Comparison of ENCODE assay signal across 9 cellular contexts in the genomic region with DNA sequence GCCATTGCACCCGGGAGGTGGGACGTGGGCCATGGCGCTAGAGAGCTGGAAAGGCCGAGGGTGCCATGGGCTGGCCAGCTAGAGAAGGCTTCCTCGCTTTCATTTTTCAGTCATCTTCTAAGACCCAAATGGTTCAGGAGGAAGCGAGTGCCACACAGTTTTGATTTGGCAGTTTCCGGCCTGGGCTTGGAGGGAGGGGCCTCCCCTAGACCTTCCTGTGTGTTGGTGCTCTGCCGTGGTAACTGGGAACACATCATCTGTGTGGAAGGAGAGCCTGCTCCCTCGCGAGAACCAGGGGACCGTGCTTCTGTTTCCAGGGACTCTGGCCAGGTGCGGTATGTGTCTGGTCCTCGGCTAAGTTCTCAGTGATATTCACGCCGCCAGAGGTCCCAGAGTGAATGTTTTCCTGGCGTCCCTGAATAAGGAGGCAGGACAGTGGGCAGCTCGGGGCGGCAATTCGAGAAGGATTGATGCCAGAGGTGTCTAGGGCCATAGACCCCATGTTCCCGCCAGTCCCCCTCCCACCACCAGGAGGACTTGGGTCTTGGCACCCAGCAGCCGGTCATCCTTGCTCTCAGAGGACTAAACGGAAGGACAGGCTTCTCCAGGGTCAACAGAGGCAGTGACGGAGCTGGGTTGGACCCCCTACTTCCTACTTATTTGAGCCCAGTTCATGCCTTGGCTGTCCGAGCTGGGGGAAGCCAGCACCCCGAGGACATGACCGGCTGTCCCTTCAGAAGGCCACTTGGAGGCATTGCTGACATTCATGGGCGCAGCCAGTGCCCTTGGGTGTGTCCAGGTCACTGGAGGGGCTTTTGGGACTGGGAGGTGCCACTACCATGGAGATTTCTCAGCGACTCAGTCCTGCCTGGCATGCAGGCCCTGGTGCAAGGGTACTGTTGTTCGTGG. TPM values are rescaled to one million over a fixed set of nuclear protein-coding genes. Genes with fewer than 3 reads are reported as not detected.
DNase-seq lines count a peak whose midpoint lies in the region; ATAC-seq and TF ChIP-seq lines count a peak whose summit lies in the region.
"Had no signal": no experiment of that assay in that cellular context is flagged by ENCODE, and none has a peak within 500 bp of the region (broad histone marks: within the 10 kb centered on the region; RNA-seq: fewer than 3 reads in every experiment).

No MANE protein-coding gene starts in this region.

- 95% methylated on average over 28 of the region's 29 CpGs for WGBS in hepatocyte (ENCODE audit: low lambda C conversion rate, missing lambda C conversion rate)

- H4K20me1 ChIP-seq in DOHH2 (ENCODE audit: control insufficient read depth, insufficient read depth, low read depth, low read length) (peaks cover 8% of the 10 kb centered on the region; the same call in 1 of the 2 replicates), hepatocyte (ENCODE audit: insufficient read depth, poor library complexity, severe bottlenecking) (no peaks in the 10 kb centered on the region)

- H3K27me3 ChIP-seq in DOHH2 (ENCODE audit: control insufficient read depth, low read length) (no peaks in the 10 kb centered on the region), hepatocyte (peaks cover 11% of the 10 kb centered on the region)

- H3K4me2 ChIP-seq in DOHH2 (ENCODE audit: low read length) (peak overlapping the region; percentile 95), hepatocyte (no peak overlapping the region)

- H2AFZ ChIP-seq in hepatocyte = no peak overlapping the region

- peak overlapping the region; percentile 79 for H3K4me3 ChIP-seq in DOHH2 (ENCODE audit: low read length)
- H3K4me3 ChIP-seq in hepatocyte = no peak overlapping the region

- peak; percentile 30 to 89 (median 58) for DNase-seq in T-helper 2 cell
- no peak for DNase-seq in progenitor cell of endocrine pancreas (ENCODE audit: low spot score, unreplicated experiment)
- no peak for DNase-seq in D341Med (ENCODE audit: low spot score)
- no peak for DNase-seq in MV-4-11 (lab: John Stamatoyannopoulos, UW)
- DNase-seq in hepatocyte (ENCODE audit: low spot score) = no peak
- DNase-seq in sciatic nerve (ENCODE audit: low spot score) = no peak
- DNase-seq: DMS79 had no signal

- H3F3A ChIP-seq in DOHH2 (ENCODE audit: control insufficient read depth, insufficient read depth) = no peaks in the 10 kb centered on the region

- no peak overlapping the region for H3K27ac Mint-ChIP-seq in progenitor cell of endocrine pancreas

- no peaks in the 10 kb centered on the region for H3K9me2 ChIP-seq in DOHH2 (replicated peaks; ENCODE audit: control insufficient read depth, low read length)
- no peaks in the 10 kb centered on the region for H3K9me2 ChIP-seq in hepatocyte (replicated peaks; ENCODE audit: insufficient read depth)

- H3K4me1 ChIP-seq in DOHH2 (ENCODE audit: control insufficient read depth, low read length) (peaks cover 26% of the 10 kb centered on the region), hepatocyte (ENCODE audit: insufficient read depth) (peaks cover 9% of the 10 kb centered on the region)

- ATAC-seq in sciatic nerve = no peak

- H3K27ac ChIP-seq in DOHH2 (ENCODE audit: low read depth, low read length) = 0 out of 2 replicates have a peak overlapping the region, but pooled peaks have one; percentile 19
- H3K27ac ChIP-seq in angular gyrus (ENCODE audit: low read depth, low read length) = peak overlapping the region; percentile 47
- H3K27ac ChIP-seq in hepatocyte = no peak overlapping the region

- H3K9me3 ChIP-seq in DOHH2 (ENCODE audit: control insufficient read depth, insufficient read depth, low read length) (no peaks in the 10 kb centered on the region), hepatocyte (ENCODE audit: low read depth) (no peaks in the 10 kb centered on the region)

- H3K79me2 ChIP-seq in DOHH2 (ENCODE audit: control insufficient read depth, low read length) (peaks cover 25% of the 10 kb centered on the region), hepatocyte (peaks cover 7% of the 10 kb centered on the region)

- H3K36me3 ChIP-seq in DOHH2 (ENCODE audit: control insufficient read depth, low read length) (peaks cover under 1% of the 10 kb centered on the region; the same call in 1 of the 2 replicates), hepatocyte (replicated peaks; ENCODE audit: insufficient read depth, low read depth) (no peaks in the 10 kb centered on the region)

- H3K4me1 Mint-ChIP-seq in progenitor cell of endocrine pancreas (ENCODE audit: low read depth) = peaks cover 6% of the 10 kb centered on the region

- H3K27me3 Mint-ChIP-seq in progenitor cell of endocrine pancreas = peaks cover 24% of the 10 kb centered on the region

- H3K4me3 Mint-ChIP-seq in progenitor cell of endocrine pancreas (ENCODE audit: low read depth) = no peak overlapping the region

- intact Hi-C loops in sciatic nerve (cut with DNase I) = no loop called here

- H3K36me3 Mint-ChIP-seq in progenitor cell of endocrine pancreas (ENCODE audit: insufficient read depth) = no peaks in the 10 kb centered on the region

- no peaks in the 10 kb centered on the region for H3K9me3 Mint-ChIP-seq in progenitor cell of endocrine pancreas (ENCODE audit: low read depth)

- no peak for TF ChIP-seq CTCF in DOHH2 (IDR thresholded peaks at IDR 0.05; ENCODE audit: low read depth, low read length, poor library complexity, severe bottlenecking)
- peak; percentile 10 for TF ChIP-seq CTCF in progenitor cell of endocrine pancreas (IDR thresholded peaks at IDR 0.05; ENCODE audit: unreplicated experiment)
- TF ChIP-seq CTCF in hepatocyte (IDR thresholded peaks at IDR 0.05; ENCODE audit: poor library complexity) = no peak

RNA-seq across cellular contexts. Expression of a gene that starts 2.7 kb away (rescaled TPM):
- total RNA-seq in progenitor cell of endocrine pancreas = 26.6 and 29.9 TPM in 2 replicates
- total RNA-seq in hepatocyte = 5.4 and 6.0 TPM in 2 replicates
- polyA plus RNA-seq in hepatocyte = 5.6 and 6.7 TPM in 2 replicates
- total RNA-seq in sciatic nerve = 18.0 TPM

RNA-seq across cellular contexts. Expression of a gene that starts 50.7 kb away (rescaled TPM):
- total RNA-seq in progenitor cell of endocrine pancreas (5.8 and 6.9 TPM in 2 replicates), hepatocyte (3.5 and 3.7 TPM in 2 replicates), sciatic nerve (20.1 TPM)
- polyA plus RNA-seq in hepatocyte = 3.1 and 7.4 TPM in 2 replicates

Comparison
In these comparisons a context has a peak if more than half of its experiments do, and no peak if none do; other contexts are left out.
1. DNase-seq: peak in T-helper 2 cell (5 of 5); none in progenitor cell of endocrine pancreas (single experiment), D341Med (single experiment), MV-4-11 (single experiment), hepatocyte (single experiment) and sciatic nerve (single experiment).